18 cellular contexts compared by ENCODE assay signal in genomic region chr10:98694863-98695262, GRCh38.
"Had no signal": no experiment of that assay in that cellular context is flagged by ENCODE, and none has a peak within 500 bp of the region (broad histone marks: within the 10 kb centered on the region; RNA-seq: fewer than 3 reads in every experiment).

No MANE protein-coding gene starts in this region.

- H3K9me3 ChIP-seq: gastroesophageal sphincter, neutrophil, right atrium auricular region, sigmoid colon had no signal

- H3K4me3 ChIP-seq: cardiac muscle cell, gastroesophageal sphincter, lung, right atrium auricular region, sigmoid colon, skin epidermis had no signal

- H3K27me3 ChIP-seq: cardiac muscle cell, gastroesophageal sphincter, neutrophil, right atrium auricular region, sigmoid colon had no signal

- H3K36me3 ChIP-seq: cardiac muscle cell, gastroesophageal sphincter, neutrophil, right atrium auricular region, sigmoid colon had no signal

- DNase-seq: cerebellar nuclear complex; effector memory CD8-positive, alpha-beta T cell; erythroblast; glutamatergic neuron; immature natural killer cell; left ventricle myocardium superior; mesendoderm; naive B cell; posterior cingulate gyrus; sigmoid colon; stimulated activated CD4-positive, alpha-beta T cell treated with anti-CD3 and anti-CD28 coated beads, Interleukin-12 subunit alpha, Interleukin-12 subunit beta, amount 100 ng/mL, for 4 hours; stimulated activated naive CD4-positive, alpha-beta T cell had no signal

- H3K27ac ChIP-seq: cardiac muscle cell, gastroesophageal sphincter, neutrophil, right atrium auricular region had no signal

- ATAC-seq: effector memory CD8-positive, alpha-beta T cell had no signal
